8 cellular contexts compared by ENCODE assay signal in the genomic region with DNA sequence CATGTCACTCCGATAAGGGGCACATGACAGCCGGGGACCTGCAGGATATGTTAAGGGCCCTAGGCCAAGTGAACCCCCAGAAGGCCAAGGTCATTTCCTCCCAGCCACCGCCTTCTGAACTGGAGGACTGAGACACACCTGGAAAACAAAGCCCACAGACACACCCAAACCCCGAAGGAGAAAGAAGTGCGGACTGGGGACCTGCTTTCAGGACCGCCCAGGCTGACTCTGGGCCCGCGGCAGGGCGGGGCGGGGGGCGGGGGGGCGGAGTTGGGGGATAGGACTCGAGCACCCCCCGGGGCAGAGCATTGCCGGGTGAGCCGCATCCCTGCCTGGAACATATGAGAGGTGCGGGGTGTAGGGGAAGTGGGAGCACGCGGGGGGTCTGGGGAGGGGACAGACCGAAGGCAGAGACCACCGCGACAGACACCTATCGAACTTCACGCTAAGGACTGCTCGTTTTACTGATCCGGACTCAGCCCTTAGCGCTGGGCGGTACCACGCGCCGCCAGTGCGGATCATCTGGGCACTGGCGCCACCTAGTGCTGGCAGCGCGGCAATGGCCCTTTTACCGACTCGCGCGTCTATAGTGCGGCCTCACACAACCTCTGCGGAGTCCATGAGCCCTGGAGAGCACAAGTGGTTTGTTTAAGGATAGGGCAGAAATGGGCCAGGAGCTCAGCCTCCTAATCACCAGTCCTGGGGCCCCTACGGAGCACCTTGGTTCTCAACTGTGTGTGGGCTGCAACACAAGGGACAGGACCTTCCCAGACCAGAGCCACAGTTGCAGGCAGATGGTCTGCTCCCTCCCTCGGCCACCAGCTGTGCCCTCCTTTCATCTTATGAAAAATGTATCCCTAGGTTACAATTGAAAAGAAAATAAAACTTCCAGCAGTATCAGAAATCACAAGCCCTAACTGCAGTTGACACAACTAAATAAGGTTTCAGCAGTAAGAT.
DNase-seq lines count a peak whose midpoint lies in the region; ATAC-seq and TF ChIP-seq lines count a peak whose summit lies in the region.

No MANE protein-coding gene starts in this region.

- H3K4me3 ChIP-seq in kidney epithelial cell (ENCODE audit: low read depth, low read length), result peak overlapping the region; percentile 35

- H3K27me3 ChIP-seq in kidney epithelial cell (ENCODE audit: control insufficient read depth, insufficient read depth, low read length), result no peaks in the 10 kb centered on the region

- peak; percentile 94 for TF ChIP-seq CTCF in kidney epithelial cell (IDR thresholded peaks at IDR 0.05; ENCODE audit: insufficient read depth, low read length, poor library complexity, severe bottlenecking)

- no peaks in the 10 kb centered on the region for H3K36me3 ChIP-seq in kidney epithelial cell (ENCODE audit: control insufficient read depth, insufficient read depth, low read length)

- peak; percentile 89 for DNase-seq in AG08396 (ENCODE audit: low spot score)
- DNase-seq in NCI-H2171 treated with DMSO at 0.1 percent for 48 hours (lab: John Stamatoyannopoulos, UW), result peak; percentile 67
- DNase-seq in activated CD4-positive, CD25-positive, alpha-beta regulatory T cell treated with anti-CD3 and anti-CD28 coated beads, Interleukin-2, amount 50 U/mL, for 72 hours, result peak; percentile 79
- peak; percentile 71 for DNase-seq in cerebellar cortex (ENCODE audit: low spot score)
- peak; percentile 4 for DNase-seq in kidney epithelial cell (ENCODE audit: low read depth)
- DNase-seq in stimulated activated CD4-positive, alpha-beta T cell treated with anti-CD3 and anti-CD28 coated beads, Interleukin-1b, Interleukin-23, amount 100 ng/mL, for 1 hour (ENCODE audit: low read depth in 2 of 2), result peak; percentile 39 to 76

- ATAC-seq in GM18868 (IDR thresholded peaks at IDR 0.05; ENCODE audit: unreplicated experiment) (peak; percentile 98), HG03103 (IDR thresholded peaks at IDR 0.05; ENCODE audit: low read depth, unreplicated experiment) (peak; percentile 98)

Comparison
In these comparisons a context has a peak if more than half of its experiments do, and no peak if none do; other contexts are left out.
1. Peak in every context shown above with its lines: DNase-seq, ATAC-seq and H3K4me3 ChIP-seq.
2. DNase-seq: peak in every context shown above with its lines; median percentile 89 in AG08396; 79 in activated CD4-positive, CD25-positive, alpha-beta regulatory T cell treated with anti-CD3 and anti-CD28 coated beads, Interleukin-2, amount 50 U/mL, for 72 hours; 71 in cerebellar cortex; 67 in NCI-H2171 treated with DMSO at 0.1 percent for 48 hours; 58 in stimulated activated CD4-positive, alpha-beta T cell treated with anti-CD3 and anti-CD28 coated beads, Interleukin-1b, Interleukin-23, amount 100 ng/mL, for 1 hour; 4 in kidney epithelial cell.